ENCODE assay signal across 1 cellular context in genomic region chr1:171217658-171218443, GRCh38.
TF ChIP-seq lines count a peak whose summit lies in the region.

No MANE protein-coding gene starts in this region.

TF ChIP-seq in HEK293T, 16 proteins besides CTCF, POLR2A, EP300 and RAD21:
- TF ChIP-seq NFRKB (IDR thresholded peaks at IDR 0.05) = no peak
- TF ChIP-seq ELF4 (IDR thresholded peaks at IDR 0.05) = no peak
- TF ChIP-seq FOXA1 (IDR thresholded peaks at IDR 0.05) = no peak
- no peak for TF ChIP-seq LEF1 (IDR thresholded peaks at IDR 0.05; ENCODE audit: borderline replicate concordance)
- TF ChIP-seq PKNOX1 (IDR thresholded peaks at IDR 0.05) = no peak
- TF ChIP-seq FOXM1 (IDR thresholded peaks at IDR 0.05; ENCODE audit: borderline replicate concordance) = no peak
- TF ChIP-seq L3MBTL2 (conservative IDR thresholded peaks at IDR 0.05) = no peak
- TF ChIP-seq HDGF (IDR thresholded peaks at IDR 0.05; ENCODE audit: borderline replicate concordance) = no peak
- no peak for TF ChIP-seq CTBP1 (IDR thresholded peaks at IDR 0.05; ENCODE audit: borderline replicate concordance)
- no peak for TF ChIP-seq SUZ12 (IDR thresholded peaks at IDR 0.05)
- no peak for TF ChIP-seq TARDBP (IDR thresholded peaks at IDR 0.05)
- TF ChIP-seq ARNT (IDR thresholded peaks at IDR 0.05) = no peak
